1 cellular context compared by ENCODE assay signal in the genomic region with DNA sequence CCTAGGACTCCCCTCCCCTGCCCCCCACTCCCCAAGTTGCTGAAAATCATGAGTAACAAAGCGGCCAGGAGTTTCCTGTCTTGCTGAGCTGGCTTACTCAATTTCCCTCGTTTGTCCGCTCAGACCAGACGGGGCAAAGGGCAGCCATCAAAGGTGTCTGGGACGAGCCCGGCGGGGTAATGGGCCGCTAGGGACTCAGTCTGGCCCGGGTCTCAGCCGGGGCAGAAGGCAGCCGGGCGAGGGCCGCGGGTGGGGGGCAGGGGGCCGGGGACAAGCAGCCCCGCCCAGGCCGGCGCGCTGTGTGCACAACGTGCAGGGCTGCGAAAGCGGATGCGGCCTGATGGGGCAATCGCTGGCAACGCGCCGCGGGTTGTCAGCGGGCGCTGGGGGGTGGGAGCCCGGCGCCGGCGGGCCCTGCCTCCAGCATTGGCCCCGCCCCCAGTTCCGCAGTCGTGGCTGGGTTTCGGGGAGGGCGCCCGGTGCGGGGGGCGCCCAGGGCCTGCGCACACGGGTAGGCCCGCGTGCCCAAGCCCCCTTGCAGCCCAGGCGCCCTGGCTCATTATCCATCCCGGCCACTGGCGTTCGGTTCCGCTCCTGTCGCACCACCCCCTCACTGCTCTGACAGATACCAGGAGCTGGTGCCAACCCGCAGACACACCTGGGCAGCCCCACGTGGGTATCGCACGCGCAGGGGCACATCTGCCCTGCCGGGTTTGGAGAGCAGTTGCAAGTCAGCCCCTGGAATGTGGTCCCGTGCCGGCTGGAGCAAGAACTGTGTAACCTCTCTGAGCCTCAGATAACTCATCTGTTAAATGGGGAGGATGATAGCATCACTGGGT.
TF ChIP-seq lines count a peak whose summit lies in the region.

No MANE protein-coding gene starts in this region.

TF ChIP-seq in K562, 482 proteins besides CTCF, POLR2A, EP300 and RAD21 (continued from another document and continues in another):
- TF ChIP-seq MYC (IDR thresholded peaks at IDR 0.05; ENCODE audit: low read depth, low read length) (0 out of 2 replicates have a peak, but pooled peaks have one; percentile 25), MYC (CRISPR knock-in tag; IDR thresholded peaks at IDR 0.05; ENCODE audit: borderline replicate concordance, low read depth) (no peak), HDAC1 (IDR thresholded peaks at IDR 0.05) (peak in 1 of 2 experiments; percentile 11; a peak in 1 of 4 replicates), CHD2 (IDR thresholded peaks at IDR 0.05; ENCODE audit: low read depth, low read length) (no peak), MEF2D (tag; conservative IDR thresholded peaks at IDR 0.05; ENCODE audit: low read depth) (0 out of 2 replicates have a peak, but pooled peaks have one; percentile 46), SIN3A (IDR thresholded peaks at IDR 0.05; ENCODE audit: borderline replicate concordance in 2 of 2, control insufficient read depth in 1 of 2, low read depth in 2 of 2, low read length in 2 of 2) (no peak), ZFPM2 (CRISPR knock-in tag; IDR thresholded peaks at IDR 0.05) (peak; percentile 87; the same call in 1 of the 2 replicates), SMAD4 (CRISPR knock-in tag; conservative IDR thresholded peaks at IDR 0.05) (peak; percentile 81), ZNF507 (tag; conservative IDR thresholded peaks at IDR 0.05) (peak; percentile 37; the same call in 1 of the 2 replicates), ZFP91 (CRISPR knock-in tag; IDR thresholded peaks at IDR 0.05) (0 out of 2 replicates have a peak, but pooled peaks have one; percentile 37), SMAD3 (CRISPR knock-in tag; conservative IDR thresholded peaks at IDR 0.05) (0 out of 2 replicates have a peak, but pooled peaks have one; percentile 58), VEZF1 (CRISPR knock-in tag; IDR thresholded peaks at IDR 0.05) (no peak), NCOR1 (IDR thresholded peaks at IDR 0.05) (no peak), PHF21A (IDR thresholded peaks at IDR 0.05; ENCODE audit: borderline replicate concordance, low read depth) (no peak), GATAD2B (IDR thresholded peaks at IDR 0.05; ENCODE audit: borderline replicate concordance) (no peak), WHSC1 (IDR thresholded peaks at IDR 0.05; ENCODE audit: low read length) (peak; percentile 73), MEIS2 (IDR thresholded peaks at IDR 0.05; ENCODE audit: partially characterized antibody) (peak; percentile 67), RHOXF2B (CRISPR knock-in tag; conservative IDR thresholded peaks at IDR 0.05) (peak; percentile 91), STAT6 (CRISPR knock-in tag; IDR thresholded peaks at IDR 0.05) (0 out of 2 replicates have a peak, but pooled peaks have one; percentile 72), SMARCC2 (IDR thresholded peaks at IDR 0.05; ENCODE audit: low read depth) (no peak), POLR3A (IDR thresholded peaks at IDR 0.05; ENCODE audit: borderline replicate concordance, extremely low read depth, insufficient read depth, insufficient read length) (no peak), ZKSCAN8 (CRISPR knock-in tag; IDR thresholded peaks at IDR 0.05) (no peak), TSC22D4 (tag; IDR thresholded peaks at IDR 0.05) (no peak), ZNF592 (IDR thresholded peaks at IDR 0.05) (peak; percentile 66), RCOR1 (IDR thresholded peaks at IDR 0.05; ENCODE audit: borderline replicate concordance in 1 of 2, low read depth in 2 of 2, low read length in 2 of 2) (peak in 1 of 2 experiments; percentile 71; a peak in 1 of 4 replicates), ZNF316 (IDR thresholded peaks at IDR 0.05) (no peak), DNMT1 (IDR thresholded peaks at IDR 0.05) (0 out of 2 replicates have a peak, but pooled peaks have one; percentile 19), ZNF347 (CRISPR knock-in tag; IDR thresholded peaks at IDR 0.05; ENCODE audit: low read depth) (no peak), SMAD2 (IDR thresholded peaks at IDR 0.05; ENCODE audit: low read depth, low read length) (no peak), MTA2 (IDR thresholded peaks at IDR 0.05; ENCODE audit: low read depth) (no peak), ZKSCAN3 (CRISPR knock-in tag; IDR thresholded peaks at IDR 0.05) (no peak), TAL1 (IDR thresholded peaks at IDR 0.05) (no peak), HNRNPL (IDR thresholded peaks at IDR 0.05; ENCODE audit: low read depth, low read length) (peak; percentile 70; the same call in 1 of the 2 replicates), ZNF518B (CRISPR knock-in tag; IDR thresholded peaks at IDR 0.05) (no peak)
- TF ChIP-seq, protein P1, sequence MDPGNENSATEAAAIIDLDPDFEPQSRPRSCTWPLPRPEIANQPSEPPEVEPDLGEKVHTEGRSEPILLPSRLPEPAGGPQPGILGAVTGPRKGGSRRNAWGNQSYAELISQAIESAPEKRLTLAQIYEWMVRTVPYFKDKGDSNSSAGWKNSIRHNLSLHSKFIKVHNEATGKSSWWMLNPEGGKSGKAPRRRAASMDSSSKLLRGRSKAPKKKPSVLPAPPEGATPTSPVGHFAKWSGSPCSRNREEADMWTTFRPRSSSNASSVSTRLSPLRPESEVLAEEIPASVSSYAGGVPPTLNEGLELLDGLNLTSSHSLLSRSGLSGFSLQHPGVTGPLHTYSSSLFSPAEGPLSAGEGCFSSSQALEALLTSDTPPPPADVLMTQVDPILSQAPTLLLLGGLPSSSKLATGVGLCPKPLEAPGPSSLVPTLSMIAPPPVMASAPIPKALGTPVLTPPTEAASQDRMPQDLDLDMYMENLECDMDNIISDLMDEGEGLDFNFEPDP (CRISPR knock-in tag; IDR thresholded peaks at IDR 0.05), result peak; percentile 74; the same call in 1 of the 2 replicates
- TF ChIP-seq, protein P2, sequence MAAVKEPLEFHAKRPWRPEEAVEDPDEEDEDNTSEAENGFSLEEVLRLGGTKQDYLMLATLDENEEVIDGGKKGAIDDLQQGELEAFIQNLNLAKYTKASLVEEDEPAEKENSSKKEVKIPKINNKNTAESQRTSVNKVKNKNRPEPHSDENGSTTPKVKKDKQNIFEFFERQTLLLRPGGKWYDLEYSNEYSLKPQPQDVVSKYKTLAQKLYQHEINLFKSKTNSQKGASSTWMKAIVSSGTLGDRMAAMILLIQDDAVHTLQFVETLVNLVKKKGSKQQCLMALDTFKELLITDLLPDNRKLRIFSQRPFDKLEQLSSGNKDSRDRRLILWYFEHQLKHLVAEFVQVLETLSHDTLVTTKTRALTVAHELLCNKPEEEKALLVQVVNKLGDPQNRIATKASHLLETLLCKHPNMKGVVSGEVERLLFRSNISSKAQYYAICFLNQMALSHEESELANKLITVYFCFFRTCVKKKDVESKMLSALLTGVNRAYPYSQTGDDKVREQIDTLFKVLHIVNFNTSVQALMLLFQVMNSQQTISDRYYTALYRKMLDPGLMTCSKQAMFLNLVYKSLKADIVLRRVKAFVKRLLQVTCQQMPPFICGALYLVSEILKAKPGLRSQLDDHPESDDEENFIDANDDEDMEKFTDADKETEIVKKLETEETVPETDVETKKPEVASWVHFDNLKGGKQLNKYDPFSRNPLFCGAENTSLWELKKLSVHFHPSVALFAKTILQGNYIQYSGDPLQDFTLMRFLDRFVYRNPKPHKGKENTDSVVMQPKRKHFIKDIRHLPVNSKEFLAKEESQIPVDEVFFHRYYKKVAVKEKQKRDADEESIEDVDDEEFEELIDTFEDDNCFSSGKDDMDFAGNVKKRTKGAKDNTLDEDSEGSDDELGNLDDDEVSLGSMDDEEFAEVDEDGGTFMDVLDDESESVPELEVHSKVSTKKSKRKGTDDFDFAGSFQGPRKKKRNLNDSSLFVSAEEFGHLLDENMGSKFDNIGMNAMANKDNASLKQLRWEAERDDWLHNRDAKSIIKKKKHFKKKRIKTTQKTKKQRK (IDR thresholded peaks at IDR 0.05; ENCODE audit: borderline replicate concordance, low read depth, low read length), result no peak
- TF ChIP-seq, protein P3, sequence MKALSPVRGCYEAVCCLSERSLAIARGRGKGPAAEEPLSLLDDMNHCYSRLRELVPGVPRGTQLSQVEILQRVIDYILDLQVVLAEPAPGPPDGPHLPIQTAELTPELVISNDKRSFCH (CRISPR knock-in tag; IDR thresholded peaks at IDR 0.05), result no peak
- TF ChIP-seq, protein P3 (tag; IDR thresholded peaks at IDR 0.05), result peak; percentile 76
